Comparison of ENCODE assay signal across 17 cellular contexts in genomic region chr1:933603-933940, GRCh38. TPM values are rescaled to one million over a fixed set of nuclear protein-coding genes. Genes with fewer than 3 reads are reported as not detected.
"Had no signal": no experiment of that assay in that cellular context is flagged by ENCODE, and none has a peak within 500 bp of the region (broad histone marks: within the 10 kb centered on the region; RNA-seq: fewer than 3 reads in every experiment).

No MANE protein-coding gene starts in this region.

- H3K27ac ChIP-seq: parathyroid adenoma, tibial artery had no signal

- H3K4me1 ChIP-seq: parathyroid adenoma had no signal

- H3K36me3 ChIP-seq: tibial artery had no signal

- H3K9me3 ChIP-seq: tibial artery had no signal

- H3K4me3 ChIP-seq: smooth muscle cell, tibial artery had no signal

- DNase-seq: activated CD4-positive, alpha-beta T cell treated with anti-CD3 and anti-CD28 coated beads for 1 hour; activated CD4-positive, alpha-beta T cell treated with anti-CD3 and anti-CD28 coated beads, Interleukin-2, amount 50 U/mL, for 48 hours; activated CD8-positive, alpha-beta memory T cell treated with anti-CD3 and anti-CD28 coated beads, Interleukin-2, amount 10 ng/mL, durations not matched to agents 7 days and 5 days; activated gamma-delta T cell; activated naive CD8-positive, alpha-beta T cell treated with anti-CD3 and anti-CD28 coated beads, Interleukin-2, amount 10 ng/mL, durations not matched to agents 7 days and 5 days; activated T-cell treated with anti-CD3 and anti-CD28 coated beads, Interleukin-2, amount 50 U/mL, for 24 hours; anterior cingulate cortex; cerebellar nuclear complex; effector memory CD8-positive, alpha-beta T cell; hippocampal formation; right cardiac atrium; T-helper 2 cell; tibial artery had no signal

RNA-seq across cellular contexts. Expression of gene PERM1, which starts 48.3 kb away (rescaled TPM):
- total RNA-seq: activated CD8-positive, alpha-beta memory T cell treated with anti-CD3 and anti-CD28 coated beads, Interleukin-2, amount 10 ng/mL, durations not matched to agents 7 days and 5 days; activated naive CD8-positive, alpha-beta T cell treated with anti-CD3 and anti-CD28 coated beads, Interleukin-2, amount 10 ng/mL, durations not matched to agents 7 days and 5 days; epithelial cell of proximal tubule; kidney epithelial cell; smooth muscle cell had no signal
